ENCODE assay signal across 1 cellular context in the genomic region with DNA sequence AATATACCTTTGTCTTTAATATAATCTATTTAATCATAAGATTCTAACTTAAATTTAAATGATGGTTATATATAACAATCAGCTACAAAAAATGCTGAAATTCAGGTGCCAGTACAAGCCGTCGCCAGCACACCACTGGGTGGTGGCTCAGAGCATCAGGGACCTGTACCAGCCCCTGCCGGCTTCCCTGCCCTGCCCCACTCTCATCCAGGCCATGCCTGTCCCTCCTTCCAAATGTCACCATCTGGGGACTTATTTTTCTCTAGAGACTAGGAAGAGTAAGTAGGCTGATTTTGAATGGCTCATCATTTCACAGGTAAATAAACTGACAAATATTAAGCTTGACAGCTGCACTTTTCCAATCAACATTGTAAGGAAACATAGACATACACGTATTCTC.
TF ChIP-seq lines count a peak whose summit lies in the region.

No MANE protein-coding gene starts in this region.

TF ChIP-seq in GM23338, 12 proteins besides CTCF, POLR2A, EP300 and RAD21 (continued from another document):
- TF ChIP-seq, protein P1, sequence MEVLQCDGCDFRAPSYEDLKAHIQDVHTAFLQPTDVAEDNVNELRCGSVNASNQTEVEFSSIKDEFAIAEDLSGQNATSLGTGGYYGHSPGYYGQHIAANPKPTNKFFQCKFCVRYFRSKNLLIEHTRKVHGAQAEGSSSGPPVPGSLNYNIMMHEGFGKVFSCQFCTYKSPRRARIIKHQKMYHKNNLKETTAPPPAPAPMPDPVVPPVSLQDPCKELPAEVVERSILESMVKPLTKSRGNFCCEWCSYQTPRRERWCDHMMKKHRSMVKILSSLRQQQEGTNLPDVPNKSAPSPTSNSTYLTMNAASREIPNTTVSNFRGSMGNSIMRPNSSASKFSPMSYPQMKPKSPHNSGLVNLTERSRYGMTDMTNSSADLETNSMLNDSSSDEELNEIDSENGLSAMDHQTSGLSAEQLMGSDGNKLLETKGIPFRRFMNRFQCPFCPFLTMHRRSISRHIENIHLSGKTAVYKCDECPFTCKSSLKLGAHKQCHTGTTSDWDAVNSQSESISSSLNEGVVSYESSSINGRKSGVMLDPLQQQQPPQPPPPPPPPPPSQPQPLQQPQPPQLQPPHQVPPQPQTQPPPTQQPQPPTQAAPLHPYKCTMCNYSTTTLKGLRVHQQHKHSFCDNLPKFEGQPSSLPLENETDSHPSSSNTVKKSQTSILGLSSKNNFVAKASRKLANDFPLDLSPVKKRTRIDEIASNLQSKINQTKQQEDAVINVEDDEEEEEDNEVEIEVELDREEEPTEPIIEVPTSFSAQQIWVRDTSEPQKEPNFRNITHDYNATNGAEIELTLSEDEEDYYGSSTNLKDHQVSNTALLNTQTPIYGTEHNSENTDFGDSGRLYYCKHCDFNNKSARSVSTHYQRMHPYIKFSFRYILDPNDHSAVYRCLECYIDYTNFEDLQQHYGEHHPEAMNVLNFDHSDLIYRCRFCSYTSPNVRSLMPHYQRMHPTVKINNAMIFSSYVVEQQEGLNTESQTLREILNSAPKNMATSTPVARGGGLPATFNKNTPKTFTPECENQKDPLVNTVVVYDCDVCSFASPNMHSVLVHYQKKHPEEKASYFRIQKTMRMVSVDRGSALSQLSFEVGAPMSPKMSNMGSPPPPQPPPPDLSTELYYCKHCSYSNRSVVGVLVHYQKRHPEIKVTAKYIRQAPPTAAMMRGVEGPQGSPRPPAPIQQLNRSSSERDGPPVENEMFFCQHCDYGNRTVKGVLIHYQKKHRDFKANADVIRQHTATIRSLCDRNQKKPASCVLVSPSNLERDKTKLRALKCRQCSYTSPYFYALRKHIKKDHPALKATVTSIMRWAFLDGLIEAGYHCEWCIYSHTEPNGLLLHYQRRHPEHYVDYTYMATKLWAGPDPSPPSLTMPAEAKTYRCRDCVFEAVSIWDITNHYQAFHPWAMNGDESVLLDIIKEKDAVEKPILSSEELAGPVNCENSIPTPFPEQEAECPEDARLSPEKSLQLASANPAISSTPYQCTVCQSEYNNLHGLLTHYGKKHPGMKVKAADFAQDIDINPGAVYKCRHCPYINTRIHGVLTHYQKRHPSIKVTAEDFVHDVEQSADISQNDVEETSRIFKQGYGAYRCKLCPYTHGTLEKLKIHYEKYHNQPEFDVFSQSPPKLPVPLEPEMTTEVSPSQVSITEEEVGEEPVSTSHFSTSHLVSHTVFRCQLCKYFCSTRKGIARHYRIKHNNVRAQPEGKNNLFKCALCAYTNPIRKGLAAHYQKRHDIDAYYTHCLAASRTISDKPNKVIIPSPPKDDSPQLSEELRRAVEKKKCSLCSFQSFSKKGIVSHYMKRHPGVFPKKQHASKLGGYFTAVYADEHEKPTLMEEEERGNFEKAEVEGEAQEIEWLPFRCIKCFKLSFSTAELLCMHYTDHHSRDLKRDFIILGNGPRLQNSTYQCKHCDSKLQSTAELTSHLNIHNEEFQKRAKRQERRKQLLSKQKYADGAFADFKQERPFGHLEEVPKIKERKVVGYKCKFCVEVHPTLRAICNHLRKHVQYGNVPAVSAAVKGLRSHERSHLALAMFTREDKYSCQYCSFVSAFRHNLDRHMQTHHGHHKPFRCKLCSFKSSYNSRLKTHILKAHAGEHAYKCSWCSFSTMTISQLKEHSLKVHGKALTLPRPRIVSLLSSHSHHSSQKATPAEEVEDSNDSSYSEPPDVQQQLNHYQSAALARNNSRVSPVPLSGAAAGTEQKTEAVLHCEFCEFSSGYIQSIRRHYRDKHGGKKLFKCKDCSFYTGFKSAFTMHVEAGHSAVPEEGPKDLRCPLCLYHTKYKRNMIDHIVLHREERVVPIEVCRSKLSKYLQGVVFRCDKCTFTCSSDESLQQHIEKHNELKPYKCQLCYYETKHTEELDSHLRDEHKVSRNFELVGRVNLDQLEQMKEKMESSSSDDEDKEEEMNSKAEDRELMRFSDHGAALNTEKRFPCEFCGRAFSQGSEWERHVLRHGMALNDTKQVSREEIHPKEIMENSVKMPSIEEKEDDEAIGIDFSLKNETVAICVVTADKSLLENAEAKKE (CRISPR knock-in tag; IDR thresholded peaks at IDR 0.05), result no peak
- TF ChIP-seq NANOG (IDR thresholded peaks at IDR 0.05; ENCODE audit: borderline replicate concordance), result no peak
- TF ChIP-seq, protein P2, sequence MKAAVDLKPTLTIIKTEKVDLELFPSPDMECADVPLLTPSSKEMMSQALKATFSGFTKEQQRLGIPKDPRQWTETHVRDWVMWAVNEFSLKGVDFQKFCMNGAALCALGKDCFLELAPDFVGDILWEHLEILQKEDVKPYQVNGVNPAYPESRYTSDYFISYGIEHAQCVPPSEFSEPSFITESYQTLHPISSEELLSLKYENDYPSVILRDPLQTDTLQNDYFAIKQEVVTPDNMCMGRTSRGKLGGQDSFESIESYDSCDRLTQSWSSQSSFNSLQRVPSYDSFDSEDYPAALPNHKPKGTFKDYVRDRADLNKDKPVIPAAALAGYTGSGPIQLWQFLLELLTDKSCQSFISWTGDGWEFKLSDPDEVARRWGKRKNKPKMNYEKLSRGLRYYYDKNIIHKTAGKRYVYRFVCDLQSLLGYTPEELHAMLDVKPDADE (IDR thresholded peaks at IDR 0.05), result no peak
- no peak for TF ChIP-seq STAT1 (IDR thresholded peaks at IDR 0.05; ENCODE audit: unreplicated experiment)
